Comparison of ENCODE assay signal across 11 cellular contexts in genomic region chr4:3037957-3038451, GRCh38. TPM values are rescaled to one million over a fixed set of nuclear protein-coding genes. Genes with fewer than 3 reads are reported as not detected.
DNase-seq lines count a peak whose midpoint lies in the region; ATAC-seq and TF ChIP-seq lines count a peak whose summit lies in the region.
"Had no signal": no experiment of that assay in that cellular context is flagged by ENCODE, and none has a peak within 500 bp of the region (broad histone marks: within the 10 kb centered on the region; RNA-seq: fewer than 3 reads in every experiment).

No MANE protein-coding gene starts in this region.

- intact Hi-C loops in IMR-90 (cut with micrococcal nuclease) = loop anchor here (1.0 to 5.0 kb wide), 3 partner anchors 60 to 276 kb away; partner anchors contain the start of genes GRK4 and NOP14

- CTCF ChIA-PET in IMR-90 (lab: Yijun Ruan, JAX) = interaction anchor here (0.5 kb wide), 1 partner anchor 42 kb away, joined by 3 read pairs; no protein-coding TSS in a partner anchor

- H3K9me3 Mint-ChIP-seq in CD4-positive, CD25-positive, alpha-beta regulatory T cell = no peaks in the 10 kb centered on the region

- H4K91ac ChIP-seq in IMR-90 (ENCODE audit: insufficient read depth, low read depth, low read length) = no peak overlapping the region

- no peaks in the 10 kb centered on the region for H3K36me3 ChIP-seq in CD4-positive, CD25-positive, alpha-beta regulatory T cell (ENCODE audit: control insufficient read depth, insufficient read depth, low read length)
- H3K36me3 ChIP-seq in IMR-90 (ENCODE audit: control insufficient read depth, insufficient read depth, low read length) (no peaks in the 10 kb centered on the region), adipocyte (ENCODE audit: control insufficient read depth, insufficient read depth, low read length, severe bottlenecking) (no peaks in the 10 kb centered on the region), muscle layer of duodenum (ENCODE audit: control insufficient read depth in 1 of 2, insufficient read depth in 2 of 2, low read length in 2 of 2) (no peaks in the 10 kb centered on the region)

- no peaks in the 10 kb centered on the region for H4K20me1 ChIP-seq in IMR-90 (ENCODE audit: insufficient read depth, low read length)

- peak in 1 of 3 donors; percentile 60 for DNase-seq in CD4-positive, CD25-positive, alpha-beta regulatory T cell
- DNase-seq in IMR-90 (no peak), adipocyte (ENCODE audit: low read depth) (no peak), GM13977 (ENCODE audit: low spot score) (no peak)
- DNase-seq: NCI-H2107 had no signal

- H3K79me1 ChIP-seq in IMR-90 (ENCODE audit: low read depth in 1 of 2, low read length in 2 of 2) = no peaks in the 10 kb centered on the region

- TF ChIP-seq POLR2A in IMR-90 (IDR thresholded peaks at IDR 0.05; ENCODE audit: low read depth, low read length) = no peak

- H3K4ac ChIP-seq in IMR-90 (ENCODE audit: low read depth, low read length) = no peak overlapping the region

- H4K8ac ChIP-seq in IMR-90 (ENCODE audit: low read depth in 2 of 2, low read length in 2 of 2) = no peak overlapping the region

- no peak overlapping the region for H2BK120ac ChIP-seq in IMR-90 (ENCODE audit: low read depth, low read length)

- no peaks in the 10 kb centered on the region for H3K27me3 ChIP-seq in CD4-positive, CD25-positive, alpha-beta regulatory T cell (ENCODE audit: control insufficient read depth, insufficient read depth, low read length)
- peaks cover 25% of the 10 kb centered on the region for H3K27me3 ChIP-seq in IMR-90 (ENCODE audit: control insufficient read depth, insufficient read depth, low read length)
- no peaks in the 10 kb centered on the region for H3K27me3 ChIP-seq in adipocyte (replicated peaks; ENCODE audit: control insufficient read depth, insufficient read depth, low read length)
- no peaks in the 10 kb centered on the region for H3K27me3 ChIP-seq in muscle layer of duodenum (ENCODE audit: low read depth, low read length)
- H3K27me3 ChIP-seq: dorsolateral prefrontal cortex had no signal

- dilution Hi-C loops in IMR-90 (cut with HindIII; ENCODE audit: low sequenced_read_pairs, unreplicated experiment) = no loop called here

- no peak overlapping the region for H3K56ac ChIP-seq in IMR-90 (ENCODE audit: extremely low read depth, insufficient read depth, low read length)

- no peak overlapping the region for H3K14ac ChIP-seq in IMR-90 (replicated peaks; ENCODE audit: low read depth, low read length)

- no peak overlapping the region for H2AK5ac ChIP-seq in IMR-90 (ENCODE audit: low read depth, low read length)

- peak overlapping the region; percentile 55 for H2AFZ ChIP-seq in IMR-90 (replicated peaks; ENCODE audit: low read length, poor library complexity)

- no peak overlapping the region for H3K27ac ChIP-seq in CD4-positive, CD25-positive, alpha-beta regulatory T cell (ENCODE audit: insufficient read depth, low read length, poor library complexity, severe bottlenecking)
- H3K27ac ChIP-seq in IMR-90 (ENCODE audit: insufficient read depth, low read length) (no peak overlapping the region), muscle layer of duodenum (ENCODE audit: low read length) (no peak overlapping the region)
- H3K27ac ChIP-seq: dorsolateral prefrontal cortex had no signal

- peak overlapping the region; percentile 20 to 88 (median 78) for H3K4me3 Mint-ChIP-seq in CD4-positive, CD25-positive, alpha-beta regulatory T cell

- H3K36me3 Mint-ChIP-seq in CD4-positive, CD25-positive, alpha-beta regulatory T cell = no peaks in the 10 kb centered on the region

- H3K18ac ChIP-seq in IMR-90 (ENCODE audit: low read depth, low read length) = no peak overlapping the region

- no peak overlapping the region for H2BK15ac ChIP-seq in IMR-90 (ENCODE audit: low read depth, low read length)

- no peak overlapping the region for H3K23ac ChIP-seq in IMR-90 (ENCODE audit: low read depth, low read length)

- peaks cover 17% of the 10 kb centered on the region for H3K27me3 Mint-ChIP-seq in CD4-positive, CD25-positive, alpha-beta regulatory T cell

- peak overlapping the region; percentile 54; the same call in 1 of the 2 replicates for H3K4me2 ChIP-seq in IMR-90 (ENCODE audit: low read depth, low read length)

- H3K4me1 ChIP-seq in CD4-positive, CD25-positive, alpha-beta regulatory T cell (ENCODE audit: control insufficient read depth, insufficient read depth, low read length, poor library complexity, severe bottlenecking) = peaks cover 35% of the 10 kb centered on the region
- H3K4me1 ChIP-seq in IMR-90 (ENCODE audit: control insufficient read depth, insufficient read depth, low read length) = peaks cover 2% of the 10 kb centered on the region; the same call in 1 of the 2 replicates
- H3K4me1 ChIP-seq in adipocyte (ENCODE audit: control insufficient read depth, insufficient read depth, low read length) = peaks cover 20% of the 10 kb centered on the region
- peaks cover 0 to 14% of the 10 kb centered on the region in 2 donors for H3K4me1 ChIP-seq in muscle layer of duodenum (ENCODE audit: control insufficient read depth in 1 of 2, insufficient read depth in 2 of 2, low read length in 2 of 2)

- H3K4me1 Mint-ChIP-seq in CD4-positive, CD25-positive, alpha-beta regulatory T cell = peaks cover 5 to 44% (median 16%) of the 10 kb centered on the region in 4 donors

- no peaks in the 10 kb centered on the region for H3K9me3 ChIP-seq in CD4-positive, CD25-positive, alpha-beta regulatory T cell (ENCODE audit: control insufficient read depth in 2 of 2, low read length in 2 of 2)
- H3K9me3 ChIP-seq in IMR-90 (ENCODE audit: control insufficient read depth, insufficient read depth, low read length) (no peaks in the 10 kb centered on the region), adipocyte (ENCODE audit: control insufficient read depth, low read length) (no peaks in the 10 kb centered on the region), muscle layer of duodenum (ENCODE audit: control insufficient read depth in 1 of 2, low read length in 2 of 2) (no peaks in the 10 kb centered on the region)

- WGBS in IMR-90 (ENCODE audit: extremely low coverage in 2 of 2, insufficient read length in 1 of 2), 2 experiments = 40% methylated on average over 1 of the region's 6 CpGs; no CpG with 5 or more reads in 1 of the 2 experiments

- no peaks in the 10 kb centered on the region for H3K9me1 ChIP-seq in IMR-90 (ENCODE audit: insufficient read depth, low read length)

- peak overlapping the region in 2 of 3 donors; percentile 15 to 67 for H3K27ac Mint-ChIP-seq in CD4-positive, CD25-positive, alpha-beta regulatory T cell

- peak in 1 of 2 donors; percentile 23 for ATAC-seq in CD4-positive, CD25-positive, alpha-beta regulatory T cell (ENCODE audit: low read depth in 2 of 2)
- ATAC-seq in IMR-90 (ENCODE audit: low read depth) (no peak), HG03342 (IDR thresholded peaks at IDR 0.05; ENCODE audit: unreplicated experiment) (no peak), HG03571 (IDR thresholded peaks at IDR 0.05; ENCODE audit: unreplicated experiment) (no peak), GM18498 (IDR thresholded peaks at IDR 0.05; ENCODE audit: unreplicated experiment) (no peak)

- TF ChIP-seq CTCF in IMR-90 (conservative IDR thresholded peaks at IDR 0.05; ENCODE audit: low read depth, low read length) (no peak), GM13977 (IDR thresholded peaks at IDR 0.05; ENCODE audit: extremely low read depth, insufficient read depth, missing control alignments) (no peak)

- H2AK9ac ChIP-seq in IMR-90 (replicated peaks; ENCODE audit: low read depth, low read length, poor library complexity) = no peak overlapping the region

- H3K9ac ChIP-seq in IMR-90 (ENCODE audit: low read depth, low read length) (no peak overlapping the region), adipocyte (ENCODE audit: low read length) (peak overlapping the region; percentile 39)

- BruUV-seq in IMR-90 (replicated peaks; lab: Mats Ljungman, UMichigan) = no TSS peak

- TF ChIP-seq RAD21 in IMR-90 (IDR thresholded peaks at IDR 0.05; ENCODE audit: low read length) = no peak

- peak overlapping the region; percentile 60 for H3K4me3 ChIP-seq in CD4-positive, CD25-positive, alpha-beta regulatory T cell (ENCODE audit: low read depth, low read length)
- H3K4me3 ChIP-seq in IMR-90 (ENCODE audit: insufficient read depth, low read depth, low read length) (no peak overlapping the region), adipocyte (ENCODE audit: low read length) (no peak overlapping the region), muscle layer of duodenum (ENCODE audit: low read depth in 1 of 2, low read length in 2 of 2) (peak overlapping the region; percentile 38 to 57)

- H2BK20ac ChIP-seq in IMR-90 (ENCODE audit: low read depth, low read length) = no peak overlapping the region

- POLR2A ChIA-PET in IMR-90 (lab: Charles Lee; ENCODE audit: unreplicated experiment) = no interaction called here

- in situ Hi-C loops in IMR-90 (cut with MboI; ENCODE audit: low sequenced_read_pairs) (loop anchor here (25.0 kb wide), 1 partner anchor 276 kb away; the partner anchor contains the start of gene TNIP2), GM13977 (cut with MboI; ENCODE audit: low pct_unique_long_range_greater_than_20kb, low sequenced_read_pairs, unreplicated experiment) (loop anchor here (10.0 kb wide), 1 partner anchor 53 kb away; no protein-coding TSS in a partner anchor)

- H4K5ac ChIP-seq in IMR-90 (ENCODE audit: low read depth, low read length) = no peak overlapping the region

- H2BK5ac ChIP-seq in IMR-90 (ENCODE audit: low read depth, low read length, poor library complexity, severe bottlenecking) = no peak overlapping the region

TF ChIP-seq in IMR-90, 13 proteins besides CTCF, POLR2A, EP300 and RAD21 (continues in another document):
- TF ChIP-seq CEBPB (IDR thresholded peaks at IDR 0.05; ENCODE audit: low read depth, low read length) = no peak
- TF ChIP-seq RFX5 (IDR thresholded peaks at IDR 0.05; ENCODE audit: low read depth, low read length) = no peak
- TF ChIP-seq BHLHE40 (IDR thresholded peaks at IDR 0.05; ENCODE audit: low read depth, low read length) = no peak

RNA-seq across cellular contexts. Expression of gene HTT-AS, which starts 36.3 kb away (rescaled TPM):
- total RNA-seq in CD4-positive, CD25-positive, alpha-beta regulatory T cell = not detected
- polyA plus RNA-seq in CD4-positive, CD25-positive, alpha-beta regulatory T cell = not detected
- not detected in 2 replicates for total RNA-seq in IMR-90 (2012; rRNA removed)
- not detected in 2 replicates for polyA plus RNA-seq in IMR-90 (2012; rRNA removed)
- polyA plus RNA-seq in IMR-90 (2012; cell fraction: cytosol; rRNA removed) = not detected in 2 replicates
- not detected in 2 replicates for polyA plus RNA-seq in IMR-90 (2012; cell fraction: nucleus; rRNA removed; ENCODE audit: low replicate concordance)
- total RNA-seq: liver had no signal
- polyA plus RNA-seq: liver had no signal

RNA-seq across cellular contexts. Expression of gene HTT, which starts 36.5 kb away (rescaled TPM):
- 101 TPM for total RNA-seq in CD4-positive, CD25-positive, alpha-beta regulatory T cell
- 10 to 100 TPM in 1 of 4 donors, 1 to 10 TPM in 3; 4.8 to 16.0 (median 6.0) TPM for polyA plus RNA-seq in CD4-positive, CD25-positive, alpha-beta regulatory T cell
- total RNA-seq in IMR-90 (2012; rRNA removed) = 14.3 and 16.1 TPM in 2 replicates
- polyA plus RNA-seq in IMR-90 (2012; rRNA removed) = 11.6 and 18.7 TPM in 2 replicates
- 6.8 and 7.1 TPM in 2 replicates for polyA plus RNA-seq in IMR-90 (2012; cell fraction: cytosol; rRNA removed)
- polyA plus RNA-seq in IMR-90 (2012; cell fraction: nucleus; rRNA removed; ENCODE audit: low replicate concordance) = 33.6 and 35.9 TPM in 2 replicates

Comparison
In these comparisons a context has a peak if more than half of its experiments do, and no peak if none do; other contexts are left out.
1. H3K4me3 ChIP-seq: peak in CD4-positive, CD25-positive, alpha-beta regulatory T cell (single experiment) and muscle layer of duodenum (2 of 2); none in IMR-90 (single experiment) and adipocyte (single experiment).